Comparison of ENCODE assay signal across 8 cellular contexts in genomic region chr9:97038551-97038908, GRCh38. TPM values are rescaled to one million over a fixed set of nuclear protein-coding genes. Genes with fewer than 3 reads are reported as not detected.
A peak's percentile ranks its signal among the peaks of the same experiment; 100 is the strongest.
DNase-seq lines count a peak whose midpoint lies in the region; ATAC-seq, FAIRE-seq and TF ChIP-seq lines count a peak whose summit lies in the region.

No MANE protein-coding gene starts in this region.

- H3K27ac ChIP-seq in astrocyte (ENCODE audit: low read depth, low read length): no peak overlapping the region

- peaks cover 4% of the 10 kb centered on the region for H3K4me1 ChIP-seq in astrocyte (ENCODE audit: insufficient read depth, low read length)

- H3K27ac Mint-ChIP-seq in astrocyte (ENCODE audit: unreplicated experiment) (no peak overlapping the region), memory B cell (no peak overlapping the region)

- peak overlapping the region; percentile 90 for H3K4me3 Mint-ChIP-seq in astrocyte (ENCODE audit: unreplicated experiment)
- H3K4me3 Mint-ChIP-seq in memory B cell: peak overlapping the region; percentile 85

- H3K4me2 ChIP-seq in astrocyte (ENCODE audit: low read length): peak overlapping the region; percentile 92

- H3K79me2 ChIP-seq in astrocyte (ENCODE audit: insufficient read depth, low read length): no peaks in the 10 kb centered on the region

- H3K36me3 Mint-ChIP-seq in astrocyte (ENCODE audit: low read depth, unreplicated experiment) (no peaks in the 10 kb centered on the region), memory B cell (no peaks in the 10 kb centered on the region)

- FAIRE-seq in astrocyte (lab: Jason Lieb, UNC) (no peak), HTR-8/SVneo (lab: Jason Lieb, UNC) (no peak)

- no peaks in the 10 kb centered on the region for H3K36me3 ChIP-seq in astrocyte (ENCODE audit: insufficient read depth, low read length)

- TF ChIP-seq CTCF in astrocyte (IDR thresholded peaks at IDR 0.05; ENCODE audit: insufficient read depth, low read depth, low read length): no peak

- H3K4me3 ChIP-seq in astrocyte (ENCODE audit: insufficient read depth, low read depth, low read length): peak overlapping the region; percentile 73

- peaks cover 16% of the 10 kb centered on the region for H3K27me3 Mint-ChIP-seq in astrocyte (ENCODE audit: low read depth, unreplicated experiment)
- H3K27me3 Mint-ChIP-seq in memory B cell: peaks cover 25% of the 10 kb centered on the region

- peak overlapping the region; percentile 72 for H3K9ac ChIP-seq in astrocyte (ENCODE audit: low read length)

- H3K4me1 Mint-ChIP-seq in astrocyte (ENCODE audit: low read depth, unreplicated experiment): no peaks in the 10 kb centered on the region
- H3K4me1 Mint-ChIP-seq in memory B cell: peaks cover 3% of the 10 kb centered on the region

- peaks cover 14% of the 10 kb centered on the region for H3K27me3 ChIP-seq in astrocyte (ENCODE audit: insufficient read depth, low read length)

- no peaks in the 10 kb centered on the region for H4K20me1 ChIP-seq in astrocyte (ENCODE audit: insufficient read depth, low read length)

- H3K9me3 Mint-ChIP-seq in astrocyte (ENCODE audit: unreplicated experiment) (no peaks in the 10 kb centered on the region), memory B cell (no peaks in the 10 kb centered on the region)

- intact Hi-C loops in left cardiac atrium (cut with DNase I) (no loop called here), Right ventricle myocardium inferior (cut with DNase I) (no loop called here)

- ATAC-seq in left cardiac atrium: peak; percentile 4 to 18
- ATAC-seq in Right ventricle myocardium inferior: no peak
- ATAC-seq in memory B cell (ENCODE audit: low read depth): peak; percentile 16
- no peak for ATAC-seq in HG03439 (IDR thresholded peaks at IDR 0.05; ENCODE audit: unreplicated experiment)

- peak overlapping the region; percentile 87 for H2AFZ ChIP-seq in astrocyte (ENCODE audit: low read depth, low read length)

- no peak for DNase-seq in left cardiac atrium
- no peak for DNase-seq in Right ventricle myocardium inferior (ENCODE audit: missing footprints)
- no peak for DNase-seq in astrocyte (ENCODE audit: low read depth)
- peak; percentile 1 to 15 for DNase-seq in memory B cell (ENCODE audit: low spot score in 2 of 2)
- no peak for DNase-seq in NCI-H2227 (lab: John Stamatoyannopoulos, UW; ENCODE audit: unreplicated experiment)
- no peak for DNase-seq in SHP77 (lab: John Stamatoyannopoulos, UW)
- DNase-seq in HTR-8/SVneo (ENCODE audit: insufficient read length, low spot score): no peak

- no peaks in the 10 kb centered on the region for H3K9me3 ChIP-seq in astrocyte (ENCODE audit: insufficient read depth, low read depth, low read length)

RNA-seq across cellular contexts. Expression of gene CTSV, which starts 0.4 kb away (rescaled TPM):
- under 1 TPM in 1 of 2 donors, not detected in 1; 0.21 TPM for total RNA-seq in left cardiac atrium
- total RNA-seq in Right ventricle myocardium inferior: not detected
- 9.7 and 36.3 TPM in 2 replicates for total RNA-seq in astrocyte

Comparison
In these comparisons a context has a peak if more than half of its experiments do, and no peak if none do; other contexts are left out.
1. ATAC-seq: peak in left cardiac atrium (2 of 2) and memory B cell (single experiment); none in Right ventricle myocardium inferior (single experiment) and HG03439 (single experiment).
2. DNase-seq: peak in memory B cell (2 of 2); none in left cardiac atrium (single experiment), Right ventricle myocardium inferior (single experiment), astrocyte (single experiment), NCI-H2227 (single experiment), SHP77 (0 of 2) and HTR-8/SVneo (single experiment).